Comparison of ENCODE assay signal across 8 cellular contexts in the genomic region with DNA sequence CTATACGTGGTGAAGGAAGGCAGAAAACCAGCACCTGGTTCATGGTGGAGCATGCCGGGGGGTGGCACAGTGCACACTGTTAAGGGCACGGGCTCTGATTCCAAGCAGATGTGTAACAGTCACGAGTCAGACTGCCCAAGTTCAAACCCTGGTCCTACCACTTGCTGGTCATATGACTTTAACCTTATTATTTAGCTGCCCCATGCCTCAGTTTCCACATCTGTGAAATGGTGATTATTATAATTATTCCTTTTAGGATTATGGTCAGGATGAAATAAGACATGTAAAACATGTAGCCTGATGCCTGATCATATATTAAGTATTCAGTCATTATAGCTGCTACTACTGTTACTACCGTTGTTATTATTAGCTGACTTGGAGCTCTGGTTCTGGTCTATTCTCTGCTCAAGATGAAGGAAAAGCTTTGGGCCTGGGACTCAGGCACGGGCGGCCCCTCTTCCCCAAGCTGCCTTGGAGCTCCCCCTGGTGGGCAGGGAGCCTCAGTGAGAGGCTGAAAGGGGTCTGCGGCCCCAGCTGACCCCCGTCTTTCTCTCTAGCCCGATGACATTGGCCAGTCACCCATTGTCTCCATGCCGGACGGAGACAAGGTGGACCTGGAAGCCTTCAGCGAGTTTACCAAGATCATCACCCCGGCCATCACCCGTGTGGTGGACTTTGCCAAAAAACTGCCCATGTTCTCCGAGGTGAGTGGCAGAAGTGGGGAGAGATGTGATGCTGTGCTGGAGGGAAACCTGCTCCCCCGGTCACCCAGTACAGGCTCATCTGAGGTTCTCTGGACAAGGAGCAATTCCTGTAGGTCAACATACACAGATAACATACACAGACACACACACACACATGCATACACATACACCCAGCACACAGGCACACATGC. TPM values are rescaled to one million over a fixed set of nuclear protein-coding genes. Genes with fewer than 3 reads are reported as not detected.
A peak's percentile ranks its signal among the peaks of the same experiment; 100 is the strongest.
DNase-seq lines count a peak whose midpoint lies in the region; ATAC-seq and TF ChIP-seq lines count a peak whose summit lies in the region.

No MANE protein-coding gene starts in this region.

- no peak for TF ChIP-seq POLR2A in heart left ventricle (IDR thresholded peaks at IDR 0.05)

- no peaks in the 10 kb centered on the region for H3K9me3 Mint-ChIP-seq in activated T-cell treated with anti-CD3 and anti-CD28 coated beads, Interleukin-2, amount 50 U/mL, for 72 hours

- no peaks in the 10 kb centered on the region for H3K9me3 ChIP-seq in heart left ventricle

- no peaks in the 10 kb centered on the region for H3K27me3 ChIP-seq in heart left ventricle

- H3K4me3 Mint-ChIP-seq in activated T-cell treated with anti-CD3 and anti-CD28 coated beads, Interleukin-2, amount 50 U/mL, for 72 hours: no peak overlapping the region

- intact Hi-C loops in heart left ventricle (cut with DNase I): loop anchor here in 7 of 10 donors (2.0 to 10.0 kb wide), 6 partner anchors 24 to 74 kb away; a partner anchor contains a TSS

- H3K27ac Mint-ChIP-seq in activated T-cell treated with anti-CD3 and anti-CD28 coated beads, Interleukin-2, amount 50 U/mL, for 72 hours: no peak overlapping the region

- peak overlapping the region in 4 of 12 donors; percentile 4 to 66 (median 23) for H3K27ac ChIP-seq in heart left ventricle

- 40 to 47% (median 44%) methylated on average over 13 to 17 of the region's 17 CpGs for whole genome bisulfite sequencing in heart left ventricle, 4 donors

- H3K27me3 Mint-ChIP-seq in activated T-cell treated with anti-CD3 and anti-CD28 coated beads, Interleukin-2, amount 50 U/mL, for 72 hours (ENCODE audit: low read depth): no peaks in the 10 kb centered on the region

- peaks cover 0 to 31% (median 16%) of the 10 kb centered on the region in 12 donors for H3K4me1 ChIP-seq in heart left ventricle

- peaks cover 2 to 3% of the 10 kb centered on the region in 2 donors for H3K36me3 Mint-ChIP-seq in activated T-cell treated with anti-CD3 and anti-CD28 coated beads, Interleukin-2, amount 50 U/mL, for 72 hours (ENCODE audit: insufficient read depth in 2 of 2)

- TF ChIP-seq CTCF in heart left ventricle (IDR thresholded peaks at IDR 0.05): peak; percentile 75 to 91 (median 86)

- ATAC-seq in activated T-cell treated with anti-CD3 and anti-CD28 coated beads, Interleukin-2, amount 50 U/mL, for 72 hours (replicated peaks in 1 of 2): peak; percentile 69 to 72
- peak in 3 of 4 donors; percentile 7 to 38 (median 35) for ATAC-seq in heart left ventricle
- no peak for ATAC-seq in HG03439 (IDR thresholded peaks at IDR 0.05; ENCODE audit: unreplicated experiment)

- H3K36me3 ChIP-seq in heart left ventricle: peaks cover 3 to 84% (median 67%) of the 10 kb centered on the region in 9 donors

- H3K4me1 Mint-ChIP-seq in activated T-cell treated with anti-CD3 and anti-CD28 coated beads, Interleukin-2, amount 50 U/mL, for 72 hours (ENCODE audit: low read depth): no peaks in the 10 kb centered on the region

- peak; percentile 84 for DNase-seq in NCI-H82 (lab: John Stamatoyannopoulos, UW)
- DNase-seq in NCI-H82 treated with DMSO at 0.1 percent for 48 hours (lab: John Stamatoyannopoulos, UW; ENCODE audit: unreplicated experiment): no peak
- peak; percentile 14 for DNase-seq in NCI-H2171 treated with DMSO at 0.1 percent for 48 hours (lab: John Stamatoyannopoulos, UW)
- peak; percentile 73 to 75 for DNase-seq in activated T-cell treated with anti-CD3 and anti-CD28 coated beads, Interleukin-2, amount 50 U/mL, for 72 hours
- DNase-seq in heart left ventricle: peak in 4 of 5 donors; percentile 59 to 82 (median 69)
- DNase-seq in stimulated activated CD4-positive, alpha-beta T cell treated with anti-CD3 and anti-CD28 coated beads, Interleukin-1b, Interleukin-23, amount 100 ng/mL, for 24 hours (ENCODE audit: low read depth in 4 of 4, low spot score in 1 of 4): peak in 3 of 4 experiments; percentile 46 to 56 (median 49)
- DNase-seq in NCI-H128 (lab: John Stamatoyannopoulos, UW; ENCODE audit: unreplicated experiment): no peak

- no peak overlapping the region for H3K4me3 ChIP-seq in heart left ventricle

RNA-seq across cellular contexts. Expression of a gene that starts 14.0 kb away (rescaled TPM):
- 1 to 10 TPM; 4.5 to 6.3 TPM for total RNA-seq in activated T-cell treated with anti-CD3 and anti-CD28 coated beads, Interleukin-2, amount 50 U/mL, for 72 hours
- 10 to 100 TPM in 6 of 9 donors, 1 to 10 TPM in 3; 5.8 to 36.1 (median 21.8) TPM for total RNA-seq in heart left ventricle
- 10 to 100 TPM in 1 of 2 donors, 1 to 10 TPM in 1; 6.1 to 20.2 TPM for polyA plus RNA-seq in heart left ventricle

RNA-seq across cellular contexts. Expression of a gene that starts 23.6 kb away (rescaled TPM):
- 10 to 100 TPM; 12.2 to 14.7 TPM for total RNA-seq in activated T-cell treated with anti-CD3 and anti-CD28 coated beads, Interleukin-2, amount 50 U/mL, for 72 hours
- 100 to 1,000 TPM in 1 of 9 donors, 10 to 100 TPM in 8; 63.2 to 105 (median 73.2) TPM for total RNA-seq in heart left ventricle
- 10 to 100 TPM; 50.6 to 56.2 TPM for polyA plus RNA-seq in heart left ventricle

RNA-seq across cellular contexts. Expression of a gene that starts 32.2 kb away (rescaled TPM):
- total RNA-seq in activated T-cell treated with anti-CD3 and anti-CD28 coated beads, Interleukin-2, amount 50 U/mL, for 72 hours: 10 to 100 TPM; 82.6 to 97.0 TPM
- total RNA-seq in heart left ventricle: 10 to 100 TPM; 51.1 to 75.4 (median 58.3) TPM
- polyA plus RNA-seq in heart left ventricle: 10 to 100 TPM; 52.7 to 61.8 TPM

RNA-seq across cellular contexts. Expression of a gene that starts 35.4 kb away (rescaled TPM):
- 100 to 1,000 TPM; 115 to 121 TPM for total RNA-seq in activated T-cell treated with anti-CD3 and anti-CD28 coated beads, Interleukin-2, amount 50 U/mL, for 72 hours
- total RNA-seq in heart left ventricle: 10 to 100 TPM; 32.0 to 54.1 (median 45.1) TPM
- 10 to 100 TPM; 32.2 to 54.7 TPM for polyA plus RNA-seq in heart left ventricle

RNA-seq across cellular contexts. Expression of a gene that starts 53.9 kb away (rescaled TPM):
- total RNA-seq in activated T-cell treated with anti-CD3 and anti-CD28 coated beads, Interleukin-2, amount 50 U/mL, for 72 hours: 100 to 1,000 TPM; 106 to 144 TPM
- total RNA-seq in heart left ventricle: 10 to 100 TPM; 26.5 to 54.3 (median 42.2) TPM
- 10 to 100 TPM; 27.9 to 33.4 TPM for polyA plus RNA-seq in heart left ventricle

Comparison
In these comparisons a context has a peak if more than half of its experiments do, and no peak if none do; other contexts are left out.
1. DNase-seq: peak in NCI-H82 (single experiment), NCI-H2171 treated with DMSO at 0.1 percent for 48 hours (single experiment), activated T-cell treated with anti-CD3 and anti-CD28 coated beads, Interleukin-2, amount 50 U/mL, for 72 hours (2 of 2), heart left ventricle (4 of 5) and stimulated activated CD4-positive, alpha-beta T cell treated with anti-CD3 and anti-CD28 coated beads, Interleukin-1b, Interleukin-23, amount 100 ng/mL, for 24 hours (3 of 4); none in NCI-H82 treated with DMSO at 0.1 percent for 48 hours (single experiment) and NCI-H128 (single experiment).
2. RNA of a gene that starts 23.6 kb away (total RNA-seq): 63.2 to 105 TPM in heart left ventricle; 12.2 to 14.7 TPM in activated T-cell treated with anti-CD3 and anti-CD28 coated beads, Interleukin-2, amount 50 U/mL, for 72 hours; every median in the first group is over 4 times any median in the second.